In the genomic region with DNA sequence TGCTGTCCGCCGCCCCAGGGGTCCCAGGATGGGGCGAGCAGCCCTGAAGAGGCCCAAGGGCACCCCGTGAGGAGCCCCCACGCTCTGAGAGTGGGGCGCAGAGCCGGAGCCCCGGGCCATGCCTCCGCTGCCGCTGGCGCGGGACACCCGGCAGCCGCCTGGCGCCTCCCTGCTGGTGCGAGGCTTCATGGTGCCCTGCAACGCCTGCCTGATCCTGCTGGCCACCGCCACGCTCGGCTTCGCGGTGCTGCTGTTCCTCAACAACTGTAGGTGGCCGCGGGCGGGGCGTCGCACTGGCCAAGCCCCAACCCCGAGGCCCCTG, we compare ENCODE assay signal across 1 cellular context.
TF ChIP-seq lines count a peak whose summit lies in the region.

No MANE protein-coding gene starts in this region.

TF ChIP-seq in IMR-90, 13 proteins besides CTCF, POLR2A, EP300 and RAD21:
- TF ChIP-seq RFX5 (IDR thresholded peaks at IDR 0.05; ENCODE audit: low read depth, low read length) (no peak), CHD1 (IDR thresholded peaks at IDR 0.05; ENCODE audit: low read depth, low read length) (no peak), NFE2L2 (IDR thresholded peaks at IDR 0.05; ENCODE audit: low read depth, low read length) (no peak), CEBPB (IDR thresholded peaks at IDR 0.05; ENCODE audit: low read depth, low read length) (no peak), BHLHE40 (IDR thresholded peaks at IDR 0.05; ENCODE audit: low read depth, low read length) (no peak), FOS (IDR thresholded peaks at IDR 0.05; ENCODE audit: low read depth, low read length) (no peak), MAZ (IDR thresholded peaks at IDR 0.05; ENCODE audit: borderline replicate concordance, low read depth, low read length) (no peak), MAFK (IDR thresholded peaks at IDR 0.05; ENCODE audit: low read depth, low read length) (no peak), RCOR1 (IDR thresholded peaks at IDR 0.05; ENCODE audit: insufficient replicate concordance, low read length) (no peak), SMC3 (IDR thresholded peaks at IDR 0.05; ENCODE audit: low read depth, low read length) (no peak), MXI1 (IDR thresholded peaks at IDR 0.05; ENCODE audit: borderline replicate concordance, low read depth, low read length) (no peak)
- TF ChIP-seq, protein P1, sequence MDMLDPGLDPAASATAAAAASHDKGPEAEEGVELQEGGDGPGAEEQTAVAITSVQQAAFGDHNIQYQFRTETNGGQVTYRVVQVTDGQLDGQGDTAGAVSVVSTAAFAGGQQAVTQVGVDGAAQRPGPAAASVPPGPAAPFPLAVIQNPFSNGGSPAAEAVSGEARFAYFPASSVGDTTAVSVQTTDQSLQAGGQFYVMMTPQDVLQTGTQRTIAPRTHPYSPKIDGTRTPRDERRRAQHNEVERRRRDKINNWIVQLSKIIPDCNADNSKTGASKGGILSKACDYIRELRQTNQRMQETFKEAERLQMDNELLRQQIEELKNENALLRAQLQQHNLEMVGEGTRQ (IDR thresholded peaks at IDR 0.05; ENCODE audit: low read depth, low read length), result no peak
- TF ChIP-seq, protein P2, sequence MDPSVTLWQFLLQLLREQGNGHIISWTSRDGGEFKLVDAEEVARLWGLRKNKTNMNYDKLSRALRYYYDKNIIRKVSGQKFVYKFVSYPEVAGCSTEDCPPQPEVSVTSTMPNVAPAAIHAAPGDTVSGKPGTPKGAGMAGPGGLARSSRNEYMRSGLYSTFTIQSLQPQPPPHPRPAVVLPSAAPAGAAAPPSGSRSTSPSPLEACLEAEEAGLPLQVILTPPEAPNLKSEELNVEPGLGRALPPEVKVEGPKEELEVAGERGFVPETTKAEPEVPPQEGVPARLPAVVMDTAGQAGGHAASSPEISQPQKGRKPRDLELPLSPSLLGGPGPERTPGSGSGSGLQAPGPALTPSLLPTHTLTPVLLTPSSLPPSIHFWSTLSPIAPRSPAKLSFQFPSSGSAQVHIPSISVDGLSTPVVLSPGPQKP (IDR thresholded peaks at IDR 0.05; ENCODE audit: borderline replicate concordance, low read depth, low read length), result no peak
